In the genomic region with DNA sequence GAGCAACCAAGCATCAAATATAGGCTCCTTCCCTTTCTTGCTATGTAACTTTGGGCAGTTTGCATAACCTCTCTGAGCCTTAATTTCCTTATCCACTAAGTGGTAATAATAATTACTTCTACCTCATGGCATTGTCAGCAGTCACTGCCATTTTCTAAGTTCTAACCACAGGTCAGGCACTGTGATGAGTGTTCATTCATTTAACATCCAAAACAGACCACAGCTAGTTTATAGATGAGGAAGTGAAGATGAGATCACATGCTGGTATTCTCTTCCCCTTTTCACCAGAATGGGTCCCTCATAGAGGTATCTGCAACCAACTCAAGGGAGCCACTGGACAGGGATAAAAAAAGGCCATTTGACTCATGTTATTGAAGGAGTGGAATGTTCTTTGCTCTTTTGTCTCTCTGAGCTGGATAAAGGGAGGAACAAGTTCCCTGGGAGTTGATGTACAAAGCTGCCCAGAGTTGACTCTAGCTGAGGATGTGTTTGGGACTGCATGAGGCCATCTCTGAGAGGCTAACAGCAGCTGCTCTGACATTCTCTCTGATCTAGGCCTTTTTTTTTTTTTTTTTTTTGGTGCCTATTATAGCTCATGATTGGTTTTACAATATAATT, we compare ENCODE assay signal across 9 cellular contexts.
A peak's percentile ranks its signal among the peaks of the same experiment; 100 is the strongest.
DNase-seq lines count a peak whose midpoint lies in the region; ATAC-seq and TF ChIP-seq lines count a peak whose summit lies in the region.
"Had no signal": no experiment of that assay in that cellular context is flagged by ENCODE, and none has a peak within 500 bp of the region (broad histone marks: within the 10 kb centered on the region; RNA-seq: fewer than 3 reads in every experiment).

No MANE protein-coding gene starts in this region.

- H3K4me1 Mint-ChIP-seq in activated naive CD8-positive, alpha-beta T cell treated with anti-CD3 and anti-CD28 coated beads, Interleukin-2, amount 10 ng/mL, durations not matched to agents 7 days and 5 days: peaks cover 32% of the 10 kb centered on the region
- peaks cover 11% of the 10 kb centered on the region for H3K4me1 Mint-ChIP-seq in activated naive CD8-positive, alpha-beta T cell treated with anti-CD3 and anti-CD28 coated beads for 36 hours

- H3K36me3 Mint-ChIP-seq in activated naive CD8-positive, alpha-beta T cell treated with anti-CD3 and anti-CD28 coated beads, Interleukin-2, amount 10 ng/mL, durations not matched to agents 7 days and 5 days: peaks cover 6% of the 10 kb centered on the region
- no peaks in the 10 kb centered on the region for H3K36me3 Mint-ChIP-seq in activated naive CD8-positive, alpha-beta T cell treated with anti-CD3 and anti-CD28 coated beads for 36 hours

- TF ChIP-seq POLR2A in upper lobe of left lung (IDR thresholded peaks at IDR 0.05) (no peak), ovary (IDR thresholded peaks at IDR 0.05) (no peak)

- peak; percentile 67 for ATAC-seq in activated naive CD8-positive, alpha-beta T cell treated with anti-CD3 and anti-CD28 coated beads, Interleukin-2, amount 10 ng/mL, durations not matched to agents 7 days and 5 days (ENCODE audit: low read depth)
- ATAC-seq in HG03060 (IDR thresholded peaks at IDR 0.05; ENCODE audit: low read depth, unreplicated experiment) (peak; percentile 84), upper lobe of left lung (ENCODE audit: low FRiP score in 2 of 2) (peak; percentile 75 to 78)

- H3K9me3 ChIP-seq in upper lobe of left lung: no peaks in the 10 kb centered on the region
- no peaks in the 10 kb centered on the region for H3K9me3 ChIP-seq in ovary
- H3K9me3 ChIP-seq: BLaER1 had no signal

- POLR2A ChIA-PET in activated naive CD8-positive, alpha-beta T cell treated with anti-CD3 and anti-CD28 coated beads, Interleukin-2, amount 10 ng/mL, durations not matched to agents 7 days and 5 days (lab: Charles Lee): interaction anchor here (0.6 to 2.7 kb wide), 7 partner anchors 9 to 75 kb away, joined by 3 to 13 read pairs (median 3); no protein-coding TSS in a partner anchor

- TF ChIP-seq EP300 in upper lobe of left lung (IDR thresholded peaks at IDR 0.05): no peak
- TF ChIP-seq EP300 in ovary (IDR thresholded peaks at IDR 0.05): no peak

- peak overlapping the region; percentile 40 for H3K4me3 Mint-ChIP-seq in activated naive CD8-positive, alpha-beta T cell treated with anti-CD3 and anti-CD28 coated beads, Interleukin-2, amount 10 ng/mL, durations not matched to agents 7 days and 5 days
- no peak overlapping the region for H3K4me3 Mint-ChIP-seq in activated naive CD8-positive, alpha-beta T cell treated with anti-CD3 and anti-CD28 coated beads for 36 hours

- H3K27me3 ChIP-seq in upper lobe of left lung (no peaks in the 10 kb centered on the region), ovary (no peaks in the 10 kb centered on the region)
- H3K27me3 ChIP-seq: BLaER1 had no signal

- H3K4me3 ChIP-seq in upper lobe of left lung (no peak overlapping the region), ovary (no peak overlapping the region)
- H3K4me3 ChIP-seq: BLaER1 had no signal

- intact Hi-C loops in ovary (cut with DNase I): loop anchor here in 3 of 4 donors (10.0 kb wide), 2 partner anchors 78 to 108 kb away; partner anchors contain the start of gene CTNNA3 (in 2 of the 3)

- no peaks in the 10 kb centered on the region for H3K4me1 ChIP-seq in upper lobe of left lung
- H3K4me1 ChIP-seq in ovary (ENCODE audit: insufficient read depth): no peaks in the 10 kb centered on the region

- H3K36me3 ChIP-seq in upper lobe of left lung (no peaks in the 10 kb centered on the region), ovary (no peaks in the 10 kb centered on the region)
- H3K36me3 ChIP-seq: BLaER1 had no signal

- TF ChIP-seq CTCF in upper lobe of left lung (IDR thresholded peaks at IDR 0.05) (no peak), ovary (IDR thresholded peaks at IDR 0.05) (no peak)

- no peak for DNase-seq in activated naive CD8-positive, alpha-beta T cell treated with anti-CD3 and anti-CD28 coated beads, Interleukin-2, amount 10 ng/mL, durations not matched to agents 7 days and 5 days
- DNase-seq in activated naive CD8-positive, alpha-beta T cell treated with anti-CD3 and anti-CD28 coated beads for 36 hours: no peak
- DNase-seq in SKM-1 treated with dmso at 0.1 percent for 144 hours (lab: John Stamatoyannopoulos, UW; ENCODE audit: unreplicated experiment) (peak; percentile 91), upper lobe of left lung (no peak), ovary (no peak), cortex of kidney (lab: John Stamatoyannopoulos, UW) (no peak), putamen (ENCODE audit: low spot score) (no peak)

- no peak overlapping the region for H3K27ac ChIP-seq in upper lobe of left lung
- H3K27ac ChIP-seq in ovary: no peak overlapping the region
- H3K27ac ChIP-seq: BLaER1 had no signal

- peak overlapping the region; percentile 86 for H3K27ac Mint-ChIP-seq in activated naive CD8-positive, alpha-beta T cell treated with anti-CD3 and anti-CD28 coated beads, Interleukin-2, amount 10 ng/mL, durations not matched to agents 7 days and 5 days
- H3K27ac Mint-ChIP-seq in activated naive CD8-positive, alpha-beta T cell treated with anti-CD3 and anti-CD28 coated beads for 36 hours: no peak overlapping the region

- no peaks in the 10 kb centered on the region for H3K9me3 Mint-ChIP-seq in activated naive CD8-positive, alpha-beta T cell treated with anti-CD3 and anti-CD28 coated beads, Interleukin-2, amount 10 ng/mL, durations not matched to agents 7 days and 5 days
- no peaks in the 10 kb centered on the region for H3K9me3 Mint-ChIP-seq in activated naive CD8-positive, alpha-beta T cell treated with anti-CD3 and anti-CD28 coated beads for 36 hours

- no peaks in the 10 kb centered on the region for H3K27me3 Mint-ChIP-seq in activated naive CD8-positive, alpha-beta T cell treated with anti-CD3 and anti-CD28 coated beads, Interleukin-2, amount 10 ng/mL, durations not matched to agents 7 days and 5 days
- no peaks in the 10 kb centered on the region for H3K27me3 Mint-ChIP-seq in activated naive CD8-positive, alpha-beta T cell treated with anti-CD3 and anti-CD28 coated beads for 36 hours
